32 cellular contexts compared by ENCODE assay signal in the genomic region with DNA sequence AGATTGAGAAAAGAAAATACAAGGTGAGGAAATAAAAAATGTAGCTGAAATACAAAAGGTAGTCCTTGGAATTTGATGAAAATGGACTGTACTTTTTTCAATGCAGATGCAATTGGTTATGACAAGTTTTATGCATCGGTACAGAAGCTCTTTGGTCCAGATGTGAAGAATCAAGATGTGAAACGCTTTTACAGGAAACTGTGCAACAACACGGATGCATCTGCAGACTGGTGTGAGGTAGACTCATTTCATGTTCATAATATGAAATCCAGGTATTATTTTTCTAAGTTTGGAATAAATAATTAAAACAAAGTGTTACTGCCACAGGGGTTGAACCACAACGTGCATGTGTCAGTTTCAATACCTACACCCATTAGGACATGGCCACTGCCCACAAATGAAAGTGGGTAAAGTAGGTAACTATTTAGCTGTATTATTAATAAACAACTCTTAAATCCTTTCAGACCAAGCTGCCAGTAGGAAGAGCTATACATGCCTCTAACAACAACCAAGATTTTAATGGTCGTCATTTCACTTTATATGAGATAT. TPM values are rescaled to one million over a fixed set of nuclear protein-coding genes. Genes with fewer than 3 reads are reported as not detected.
"Had no signal": no experiment of that assay in that cellular context is flagged by ENCODE, and none has a peak within 500 bp of the region (broad histone marks: within the 10 kb centered on the region; RNA-seq: fewer than 3 reads in every experiment).

No MANE protein-coding gene starts in this region.

- H3K9me3 ChIP-seq: esophagus squamous epithelium, gastrocnemius medialis, heart right ventricle, left lung, lower lobe of right lung, mucosa of descending colon had no signal

- H3K4me3 Mint-ChIP-seq: dendritic cell treated with granulocyte-macrophage colony-stimulating factor and Interleukin-4, amounts not matched to agents 40 ng/mL and 50 ng/mL, for 4 days; effector memory CD8-positive, alpha-beta T cell; endodermal cell; mesothelial cell of epicardium; naive B cell; naive thymus-derived CD8-positive, alpha-beta T cell had no signal

- H3K4me1 Mint-ChIP-seq: endodermal cell, mesothelial cell of epicardium, naive B cell had no signal

- H3K36me3 ChIP-seq: esophagus squamous epithelium, gastrocnemius medialis, heart right ventricle, left lung, lower lobe of right lung had no signal

- H3K4me3 ChIP-seq: esophagus squamous epithelium, gastrocnemius medialis, heart right ventricle, left lung, lower lobe of right lung, mucosa of descending colon had no signal

- H3K36me3 Mint-ChIP-seq: mesothelial cell of epicardium; naive thymus-derived CD8-positive, alpha-beta T cell had no signal

- H3K4me1 ChIP-seq: esophagus squamous epithelium, gastrocnemius medialis, heart right ventricle, left lung, lower lobe of right lung had no signal

- DNase-seq: cortex of kidney; effector CD8-positive, alpha-beta T cell; effector memory CD8-positive, alpha-beta T cell; endodermal cell; erythroblast; esophagus squamous epithelium; foreskin fibroblast; foreskin melanocyte; gastrocnemius medialis; glutamatergic neuron; head of caudate nucleus; heart right ventricle; hippocampal formation; left cardiac atrium; left lung; left ventricle myocardium superior; lower lobe of right lung; mesenchymal stem cell; mucosa of descending colon; naive B cell; naive thymus-derived CD8-positive, alpha-beta T cell had no signal

- H3K27me3 ChIP-seq: esophagus squamous epithelium, gastrocnemius medialis, left lung had no signal

- H3K27ac ChIP-seq: epithelial cell of prostate, esophagus squamous epithelium, gastrocnemius medialis, heart right ventricle, left lung, lower lobe of right lung had no signal

- H3K27ac Mint-ChIP-seq: dendritic cell treated with granulocyte-macrophage colony-stimulating factor and Interleukin-4, amounts not matched to agents 40 ng/mL and 50 ng/mL, for 4 days; effector memory CD8-positive, alpha-beta T cell; endodermal cell; mesothelial cell of epicardium; naive B cell; naive thymus-derived CD8-positive, alpha-beta T cell had no signal

- ATAC-seq: effector memory CD8-positive, alpha-beta T cell; esophagus mucosa; gastrocnemius medialis; heart right ventricle; left cardiac atrium; left lung; left ventricle myocardium superior; lower lobe of right lung; mucosa of descending colon; naive thymus-derived CD8-positive, alpha-beta T cell had no signal

- H3K9me3 Mint-ChIP-seq: dendritic cell treated with granulocyte-macrophage colony-stimulating factor and Interleukin-4, amounts not matched to agents 40 ng/mL and 50 ng/mL, for 4 days; effector memory CD8-positive, alpha-beta T cell; endodermal cell had no signal

RNA-seq across cellular contexts. Expression of a gene that starts 8.4 kb away (rescaled TPM):
- total RNA-seq: dermis microvascular lymphatic vessel endothelial cell, endodermal cell, esophagus mucosa, esophagus squamous epithelium, glomerular endothelial cell, kidney epithelial cell, left cardiac atrium, left lung, left ventricle myocardium superior, lower leg skin, lower lobe of right lung, lung microvascular endothelial cell, mesenteric fat pad, mesothelial cell of epicardium, myocyte had no signal
